Comparison of ENCODE assay signal across 8 cellular contexts in the genomic region with DNA sequence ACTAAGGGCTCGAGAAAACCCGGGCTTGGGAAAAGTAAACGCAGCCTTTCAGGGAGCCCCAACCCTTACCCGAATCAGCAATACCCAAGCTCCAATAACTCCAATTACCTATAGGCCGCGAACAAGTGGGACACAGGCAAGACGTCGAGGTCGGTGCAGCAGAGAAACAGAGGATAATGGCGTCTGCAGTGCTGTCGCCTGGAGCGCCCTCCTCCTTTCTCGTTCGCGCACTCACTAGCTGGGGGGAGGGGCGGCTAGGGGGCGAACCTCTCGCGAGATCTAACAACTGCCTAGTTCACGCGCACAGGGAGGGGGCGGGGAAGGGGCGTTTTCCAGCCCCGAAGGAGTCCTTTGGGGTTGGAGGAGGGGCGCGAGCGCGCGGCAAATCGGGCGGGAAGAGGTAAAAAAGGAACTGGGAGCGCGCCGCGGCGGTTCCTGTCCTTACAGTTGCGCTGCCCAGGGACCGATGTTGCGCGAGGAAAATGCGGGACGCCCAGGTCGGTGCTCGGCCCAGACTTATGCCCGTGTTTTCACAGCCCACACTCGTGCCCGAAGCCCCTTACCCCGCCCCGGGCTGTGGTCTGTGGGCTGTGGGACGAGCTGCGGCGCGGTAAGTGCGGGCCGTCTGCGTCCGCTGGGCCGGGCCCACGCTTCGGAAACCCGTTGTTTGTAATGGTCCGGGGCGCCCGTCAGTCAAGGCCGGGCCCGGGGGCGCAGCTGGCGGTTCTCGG. TPM values are rescaled to one million over a fixed set of nuclear protein-coding genes. Genes with fewer than 3 reads are reported as not detected.
DNase-seq lines count a peak whose midpoint lies in the region; ATAC-seq and TF ChIP-seq lines count a peak whose summit lies in the region.

A gene (plus strand): TSS at position 411 of the 731 bp plus-strand sequence. CDS start 20,182 bp downstream, outside the sequence.

- in situ Hi-C loops in transverse colon (cut with MboI; ENCODE audit: low pct_ligation_motif_present in 1 of 4, low pct_unique_long_range_greater_than_20kb in 1 of 4, low sequenced_read_pairs in 3 of 4) = no loop called here

- intact Hi-C loops in Right ventricle myocardium superior (cut with DNase I) = loop anchor here (5.0 kb wide), 1 partner anchor 192 kb away; no protein-coding TSS in a partner anchor
- intact Hi-C loops in transverse colon (cut with DNase I; ENCODE audit: low total_unique reads) = no loop called here

- TF ChIP-seq POLR2A in transverse colon (IDR thresholded peaks at IDR 0.05) = peak; percentile 99

- H3K27ac ChIP-seq in SU-DHL-6 (ENCODE audit: low read depth, low read length) = peak within 1 kb of the TSS; percentile 87
- peak within 1 kb of the TSS; percentile 100 for H3K27ac ChIP-seq in parathyroid adenoma
- H3K27ac ChIP-seq in transverse colon = peak within 1 kb of the TSS; percentile 97 to 99 (median 98)

- TF ChIP-seq EP300 in transverse colon (IDR thresholded peaks at IDR 0.05; ENCODE audit: low read depth) = no peak

- H3K4me2 ChIP-seq in SU-DHL-6 (ENCODE audit: low read depth, low read length, poor library complexity, severe bottlenecking) = peak within 1 kb of the TSS; percentile 94
- H3K4me2 ChIP-seq in parathyroid adenoma (ENCODE audit: low read length) = peak within 1 kb of the TSS; percentile 77

- H3K9ac ChIP-seq in SU-DHL-6 (ENCODE audit: low read length) = peak within 1 kb of the TSS; percentile 96
- H3K9ac ChIP-seq in parathyroid adenoma = peak within 1 kb of the TSS; percentile 92

- H3K9me3 ChIP-seq in SU-DHL-6 (ENCODE audit: insufficient read depth, low read length) = no peaks in the 10 kb centered on the region
- no peaks in the 10 kb centered on the region for H3K9me3 ChIP-seq in parathyroid adenoma (ENCODE audit: control insufficient read depth, low read length)
- H3K9me3 ChIP-seq in transverse colon = no peaks in the 10 kb centered on the region

- H3K79me2 ChIP-seq in SU-DHL-6 (ENCODE audit: insufficient read depth, low read length) (peaks cover 94% of the 10 kb centered on the region), parathyroid adenoma (peaks cover 27% of the 10 kb centered on the region)

- H3F3A ChIP-seq in SU-DHL-6 (ENCODE audit: insufficient read depth) = peaks cover 44% of the 10 kb centered on the region

- peak within 1 kb of the TSS; percentile 84 for H3K4me3 ChIP-seq in GM12865 (ENCODE audit: low read depth, low read length)
- H3K4me3 ChIP-seq in SU-DHL-6 (ENCODE audit: insufficient read depth, low read length, poor library complexity, severe bottlenecking) = peak within 1 kb of the TSS; percentile 99
- H3K4me3 ChIP-seq in parathyroid adenoma (ENCODE audit: low read depth, low read length) = peak within 1 kb of the TSS; percentile 96
- peak within 1 kb of the TSS; percentile 70 to 96 (median 85) for H3K4me3 ChIP-seq in transverse colon

- ATAC-seq in HG02678 (IDR thresholded peaks at IDR 0.05; ENCODE audit: unreplicated experiment) (peak; percentile 68), Right ventricle myocardium superior (ENCODE audit: poor library complexity) (peak; percentile 94)

- H4K20me1 ChIP-seq in SU-DHL-6 (ENCODE audit: low read depth, low read length) = peaks cover 37% of the 10 kb centered on the region

- peak; percentile 99 for DNase-seq in GM12865 (ENCODE audit: low read depth)
- peak; percentile 94 for DNase-seq in NCI-H128 (lab: John Stamatoyannopoulos, UW; ENCODE audit: unreplicated experiment)
- peak; percentile 100 for DNase-seq in activated naive CD8-positive, alpha-beta T cell treated with anti-CD3 and anti-CD28 coated beads, Interleukin-2, amount 50 U/mL, for 16 hours (ENCODE audit: low read depth, low spot score)
- DNase-seq in Right ventricle myocardium superior = peak; percentile 100
- DNase-seq in transverse colon = peak; percentile 99

- H2AFZ ChIP-seq in SU-DHL-6 (ENCODE audit: low read depth, low read length, severe bottlenecking) = no peak within 1 kb of the TSS
- H2AFZ ChIP-seq in parathyroid adenoma = peak within 1 kb of the TSS; percentile 94

- WGBS in transverse colon (ENCODE audit: low coverage in 1 of 2), 2 donors = 1% methylated on average over 66 of the region's 69 CpGs; no CpG with 5 or more reads in 1 of the 2 donors

- H3K36me3 ChIP-seq in SU-DHL-6 (ENCODE audit: low read length) = peaks cover 36% of the 10 kb centered on the region
- no peaks in the 10 kb centered on the region for H3K36me3 ChIP-seq in parathyroid adenoma (ENCODE audit: control insufficient read depth, insufficient read depth, low read length)
- H3K36me3 ChIP-seq in transverse colon = peaks cover 0 to 22% (median 9%) of the 10 kb centered on the region in 4 donors

- no peaks in the 10 kb centered on the region for H3K9me2 ChIP-seq in SU-DHL-6 (replicated peaks; ENCODE audit: insufficient read depth, low read length)

- no peaks in the 10 kb centered on the region for H3K27me3 ChIP-seq in SU-DHL-6 (ENCODE audit: low read length)
- no peaks in the 10 kb centered on the region for H3K27me3 ChIP-seq in parathyroid adenoma (ENCODE audit: control insufficient read depth, insufficient read depth, low read length)
- H3K27me3 ChIP-seq in transverse colon = no peaks in the 10 kb centered on the region

- H3K4me1 ChIP-seq in parathyroid adenoma = peaks cover 3% of the 10 kb centered on the region
- peaks cover 6 to 38% (median 28%) of the 10 kb centered on the region in 4 donors for H3K4me1 ChIP-seq in transverse colon

- no peak for TF ChIP-seq CTCF in GM12865 (IDR thresholded peaks at IDR 0.05; ENCODE audit: insufficient read depth, low read depth, low read length, missing control alignments)
- no peak for TF ChIP-seq CTCF in SU-DHL-6 (IDR thresholded peaks at IDR 0.05; ENCODE audit: insufficient read depth, low read length, poor library complexity, severe bottlenecking)
- TF ChIP-seq CTCF in parathyroid adenoma (IDR thresholded peaks at IDR 0.05) = no peak
- TF ChIP-seq CTCF in transverse colon (IDR thresholded peaks at IDR 0.05) = no peak

RNA-seq across cellular contexts. Expression of the gene that starts here (rescaled TPM):
- 7.6 TPM for total RNA-seq in Right ventricle myocardium superior
- 10 to 100 TPM in 2 of 4 donors, 1 to 10 TPM in 2; 1.8 to 13.1 (median 9.1) TPM for total RNA-seq in transverse colon

Comparison
In these comparisons a context has a peak if more than half of its experiments do, and no peak if none do; other contexts are left out.
1. Peak in every context shown above with its lines: DNase-seq, ATAC-seq, H3K4me3 ChIP-seq and H3K27ac ChIP-seq.